1 cellular context compared by ENCODE assay signal in genomic region chr5:175862131-175863012, GRCh38.
TF ChIP-seq lines count a peak whose summit lies in the region.

No MANE protein-coding gene starts in this region.

TF ChIP-seq in HepG2, 621 proteins besides CTCF, POLR2A, EP300 and RAD21 (continued from another document):
- 0 out of 2 replicates have a peak, but pooled peaks have one; percentile 76 for TF ChIP-seq ZBTB34 (CRISPR knock-in tag; IDR thresholded peaks at IDR 0.05)
- TF ChIP-seq MNT (IDR thresholded peaks at IDR 0.05), result peak; percentile 69
- TF ChIP-seq FOXA1 (IDR thresholded peaks at IDR 0.05), result no peak
- TF ChIP-seq FOXA1 (CRISPR knock-in tag; IDR thresholded peaks at IDR 0.05), result 0 out of 2 replicates have a peak, but pooled peaks have one; percentile 19
